Comparison of ENCODE assay signal across 11 cellular contexts in the genomic region with DNA sequence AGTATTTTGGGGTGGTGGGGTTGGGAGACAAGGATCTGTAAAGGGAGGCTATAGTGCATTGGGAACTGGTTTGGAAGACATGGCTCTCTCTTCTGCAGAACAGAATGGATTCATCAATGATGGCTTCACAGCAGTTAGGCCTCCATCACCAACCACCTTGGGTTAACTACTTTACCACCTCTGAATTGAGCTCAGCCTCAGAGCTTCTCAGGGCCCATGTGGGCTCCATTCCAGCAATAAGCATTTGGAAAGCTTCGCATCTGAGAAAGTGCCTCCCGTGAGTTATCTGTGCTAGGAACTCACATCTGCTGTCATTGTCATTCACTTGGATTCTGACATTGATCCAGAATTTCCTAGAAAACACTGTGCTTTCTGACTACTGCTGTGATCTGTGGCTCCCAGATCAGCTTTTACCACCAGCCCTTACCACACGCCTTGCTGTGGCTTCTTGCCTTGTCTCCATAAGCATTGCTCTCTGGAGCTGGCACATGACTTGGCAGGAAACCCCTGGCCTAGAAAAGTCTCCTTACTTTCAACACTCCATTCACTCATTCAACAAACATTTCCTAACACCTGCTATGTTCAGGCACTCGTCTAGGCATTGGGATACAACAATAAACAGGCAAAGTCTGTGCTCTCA.
DNase-seq lines count a peak whose midpoint lies in the region; ATAC-seq and TF ChIP-seq lines count a peak whose summit lies in the region.
"Had no signal": no experiment of that assay in that cellular context is flagged by ENCODE, and none has a peak within 500 bp of the region (broad histone marks: within the 10 kb centered on the region; RNA-seq: fewer than 3 reads in every experiment).

No MANE protein-coding gene starts in this region.

- TF ChIP-seq POLR2A in body of pancreas (IDR thresholded peaks at IDR 0.05), result no peak

- ATAC-seq in GM19452 (IDR thresholded peaks at IDR 0.05; ENCODE audit: unreplicated experiment) (peak; percentile 6), HG03521 (IDR thresholded peaks at IDR 0.05; ENCODE audit: unreplicated experiment) (peak; percentile 16), body of pancreas (no peak)
- ATAC-seq in central memory CD8-positive, alpha-beta T cell (replicated peaks; ENCODE audit: extremely low read depth, poor library complexity, severe bottlenecking), result peak; percentile 15

- no peaks in the 10 kb centered on the region for H3K9me3 Mint-ChIP-seq in CD4-positive, alpha-beta memory T cell
- no peaks in the 10 kb centered on the region for H3K9me3 Mint-ChIP-seq in central memory CD8-positive, alpha-beta T cell
- no peaks in the 10 kb centered on the region for H3K9me3 Mint-ChIP-seq in osteocyte (ENCODE audit: unreplicated experiment)
- H3K9me3 Mint-ChIP-seq: nephron progenitor cell had no signal

- H3K27ac Mint-ChIP-seq in CD4-positive, alpha-beta memory T cell, result peak overlapping the region in 1 of 7 donors; percentile 92
- H3K27ac Mint-ChIP-seq in central memory CD8-positive, alpha-beta T cell (ENCODE audit: low read depth), result no peak overlapping the region
- H3K27ac Mint-ChIP-seq in osteocyte (ENCODE audit: unreplicated experiment), result no peak overlapping the region
- H3K27ac Mint-ChIP-seq: nephron progenitor cell had no signal

- H3K27me3 ChIP-seq in CD4-positive, alpha-beta memory T cell (ENCODE audit: insufficient read depth, low read length), result no peaks in the 10 kb centered on the region
- H3K27me3 ChIP-seq in body of pancreas, result no peaks in the 10 kb centered on the region

- intact Hi-C loops in CD4-positive, alpha-beta memory T cell (cut with micrococcal nuclease), result loop anchor here (1.0 to 5.0 kb wide), 8 partner anchors 15 to 400 kb away; partner anchors contain the start of genes ADO, EGR2 and NRBF2
- intact Hi-C loops in body of pancreas (cut with DNase I), result loop anchor here (10.0 kb wide), 1 partner anchor 69 kb away; no protein-coding TSS in a partner anchor

- TF ChIP-seq CTCF in osteocyte (IDR thresholded peaks at IDR 0.05) (no peak), body of pancreas (IDR thresholded peaks at IDR 0.05) (no peak)

- H3K4me3 ChIP-seq in CD4-positive, alpha-beta memory T cell (ENCODE audit: low read length in 2 of 2), result no peak overlapping the region
- no peak overlapping the region for H3K4me3 ChIP-seq in body of pancreas

- H3K4me3 Mint-ChIP-seq in CD4-positive, alpha-beta memory T cell, result peak overlapping the region in 5 of 8 donors; percentile 26 to 75 (median 42)
- H3K4me3 Mint-ChIP-seq in central memory CD8-positive, alpha-beta T cell, result no peak overlapping the region
- H3K4me3 Mint-ChIP-seq in osteocyte (ENCODE audit: unreplicated experiment), result no peak overlapping the region
- H3K4me3 Mint-ChIP-seq: nephron progenitor cell had no signal

- H3K36me3 ChIP-seq in CD4-positive, alpha-beta memory T cell (ENCODE audit: insufficient read depth, low read length), result no peaks in the 10 kb centered on the region
- no peaks in the 10 kb centered on the region for H3K36me3 ChIP-seq in body of pancreas (replicated peaks in 1 of 2; ENCODE audit: insufficient read depth in 1 of 2, low read depth in 2 of 2)

- peaks cover 0 to 2% of the 10 kb centered on the region in 2 donors for H3K27me3 Mint-ChIP-seq in CD4-positive, alpha-beta memory T cell
- no peaks in the 10 kb centered on the region for H3K27me3 Mint-ChIP-seq in central memory CD8-positive, alpha-beta T cell
- peaks cover 27% of the 10 kb centered on the region for H3K27me3 Mint-ChIP-seq in osteocyte (ENCODE audit: unreplicated experiment)

- 69% methylated on average over 4 of the region's 4 CpGs for WGBS in body of pancreas, 2 donors

- DNase-seq in CD4-positive, alpha-beta memory T cell, result peak in 1 of 5 donors; percentile 55
- no peak for DNase-seq in central memory CD8-positive, alpha-beta T cell (ENCODE audit: low spot score in 2 of 2)
- DNase-seq in SKM-1 treated with dmso at 0.1 percent for 144 hours (lab: John Stamatoyannopoulos, UW; ENCODE audit: unreplicated experiment) (no peak), HT-29 (ENCODE audit: low spot score) (no peak), osteocyte (ENCODE audit: extremely low spot score, unreplicated experiment) (no peak), body of pancreas (no peak)
- DNase-seq: DMS153, hypothalamus, nephron progenitor cell had no signal

- POLR2A ChIA-PET in CD4-positive, alpha-beta memory T cell (lab: Charles Lee; ENCODE audit: partially characterized antibody), result interaction anchor here (0.8 to 4.7 kb wide), 19 partner anchors 11 to 685 kb away, joined by 3 to 41 read pairs (median 6); partner anchors contain the start of genes ADO, EGR2 and NRBF2

- no peaks in the 10 kb centered on the region for H3K36me3 Mint-ChIP-seq in CD4-positive, alpha-beta memory T cell
- H3K36me3 Mint-ChIP-seq in central memory CD8-positive, alpha-beta T cell (ENCODE audit: insufficient read depth), result peaks cover 7% of the 10 kb centered on the region
- no peaks in the 10 kb centered on the region for H3K36me3 Mint-ChIP-seq in osteocyte (ENCODE audit: unreplicated experiment)

- peak overlapping the region; percentile 60 for H3K27ac ChIP-seq in CD4-positive, alpha-beta memory T cell (ENCODE audit: low read depth, low read length)
- H3K27ac ChIP-seq in body of pancreas, result no peak overlapping the region

- H3K4me1 ChIP-seq in CD4-positive, alpha-beta memory T cell (ENCODE audit: insufficient read depth, low read length), result peaks cover 53% of the 10 kb centered on the region
- H3K4me1 ChIP-seq in body of pancreas, result no peaks in the 10 kb centered on the region

- H3K4me1 Mint-ChIP-seq in CD4-positive, alpha-beta memory T cell, result peaks cover 3 to 10% (median 9%) of the 10 kb centered on the region in 4 donors
- H3K4me1 Mint-ChIP-seq in central memory CD8-positive, alpha-beta T cell, result peaks cover 6% of the 10 kb centered on the region
- H3K4me1 Mint-ChIP-seq in osteocyte (ENCODE audit: unreplicated experiment), result no peaks in the 10 kb centered on the region
- H3K4me1 Mint-ChIP-seq: nephron progenitor cell had no signal

- CTCF ChIA-PET in CD4-positive, alpha-beta memory T cell (lab: Charles Lee; ENCODE audit: partially characterized antibody), result interaction anchor here (0.9 to 5.8 kb wide), 11 partner anchors 15 to 124 kb away, joined by 3 to 61 read pairs (median 6); partner anchors contain the start of gene EGR2

- H3K9me3 ChIP-seq in CD4-positive, alpha-beta memory T cell (ENCODE audit: control insufficient read depth in 1 of 2, low read length in 2 of 2), result no peaks in the 10 kb centered on the region
- no peaks in the 10 kb centered on the region for H3K9me3 ChIP-seq in body of pancreas

Comparison
In these comparisons a context has a peak if more than half of its experiments do, and no peak if none do; other contexts are left out.
1. H3K4me3 Mint-ChIP-seq: peak in CD4-positive, alpha-beta memory T cell (5 of 8); none in central memory CD8-positive, alpha-beta T cell (single experiment) and osteocyte (single experiment).